Comparison of ENCODE assay signal across 32 cellular contexts in genomic region chr20:6848041-6848440, GRCh38.
"Had no signal": no experiment of that assay in that cellular context is flagged by ENCODE, and none has a peak within 500 bp of the region (broad histone marks: within the 10 kb centered on the region; RNA-seq: fewer than 3 reads in every experiment).

No MANE protein-coding gene starts in this region.

- H3K36me3 ChIP-seq: cardiac muscle cell had no signal

- H3K4me2 ChIP-seq: PC-9 had no signal

- H3K4me3 Mint-ChIP-seq: activated B cell treated with CpG ODN at 0.5 μM for 24 hours; activated CD4-positive, alpha-beta memory T cell treated with anti-CD3 and anti-CD28 coated beads, Interleukin-2, amount 10 ng/mL, durations not matched to agents 7 days and 5 days; activated CD8-positive, alpha-beta memory T cell treated with anti-CD3 and anti-CD28 coated beads, Interleukin-2, amount 10 ng/mL, durations not matched to agents 7 days and 5 days; activated naive CD8-positive, alpha-beta T cell treated with anti-CD3 and anti-CD28 coated beads for 36 hours; activated T-cell treated with anti-CD3 and anti-CD28 coated beads, Interleukin-2, amount 50 U/mL, for 72 hours; activated T-helper 17 cell treated with anti-CD3 and anti-CD28 coated beads, Interleukin-2, amount 50 U/mL, for 72 hours; central memory CD8-positive, alpha-beta T cell had no signal

- H3K27me3 Mint-ChIP-seq: activated B cell treated with CpG ODN at 0.5 μM for 24 hours; activated CD4-positive, alpha-beta memory T cell treated with anti-CD3 and anti-CD28 coated beads, Interleukin-2, amount 10 ng/mL, durations not matched to agents 7 days and 5 days; activated CD8-positive, alpha-beta memory T cell treated with anti-CD3 and anti-CD28 coated beads, Interleukin-2, amount 10 ng/mL, durations not matched to agents 7 days and 5 days; activated naive CD8-positive, alpha-beta T cell treated with anti-CD3 and anti-CD28 coated beads for 36 hours; activated T-helper 17 cell treated with anti-CD3 and anti-CD28 coated beads, Interleukin-2, amount 50 U/mL, for 72 hours; central memory CD8-positive, alpha-beta T cell had no signal

- H3K27ac ChIP-seq: cardiac muscle cell, PC-9, RWPE1, VCaP had no signal

- H3K4me1 Mint-ChIP-seq: activated B cell treated with CpG ODN at 0.5 μM for 24 hours; activated CD4-positive, alpha-beta memory T cell treated with anti-CD3 and anti-CD28 coated beads, Interleukin-2, amount 10 ng/mL, durations not matched to agents 7 days and 5 days; activated CD8-positive, alpha-beta memory T cell treated with anti-CD3 and anti-CD28 coated beads, Interleukin-2, amount 10 ng/mL, durations not matched to agents 7 days and 5 days; activated naive CD8-positive, alpha-beta T cell treated with anti-CD3 and anti-CD28 coated beads for 36 hours; activated T-helper 17 cell treated with anti-CD3 and anti-CD28 coated beads, Interleukin-2, amount 50 U/mL, for 72 hours; central memory CD8-positive, alpha-beta T cell had no signal

- H3K9me3 Mint-ChIP-seq: activated B cell treated with CpG ODN at 0.5 μM for 24 hours; central memory CD8-positive, alpha-beta T cell had no signal

- H2AFZ ChIP-seq: PC-9 had no signal

- H3K36me3 Mint-ChIP-seq: activated CD8-positive, alpha-beta memory T cell treated with anti-CD3 and anti-CD28 coated beads, Interleukin-2, amount 10 ng/mL, durations not matched to agents 7 days and 5 days; activated naive CD8-positive, alpha-beta T cell treated with anti-CD3 and anti-CD28 coated beads for 36 hours had no signal

- H3K4me3 ChIP-seq: cardiac muscle cell, K562, PC-9 had no signal

- H3K27me3 ChIP-seq: cardiac muscle cell had no signal

- DNase-seq: activated B cell treated with CpG ODN at 0.5 μM for 24 hours; activated CD4-positive, alpha-beta memory T cell treated with anti-CD3 and anti-CD28 coated beads, Interleukin-2, amount 10 ng/mL, durations not matched to agents 7 days and 5 days; activated CD4-positive, alpha-beta T cell treated with anti-CD3 and anti-CD28 coated beads for 48 hours; activated CD4-positive, CD25-positive, alpha-beta regulatory T cell treated with anti-CD3 and anti-CD28 coated beads, Interleukin-2, amount 50 U/mL, for 72 hours; activated CD8-positive, alpha-beta memory T cell treated with anti-CD3 and anti-CD28 coated beads for 24 hours; activated CD8-positive, alpha-beta memory T cell treated with anti-CD3 and anti-CD28 coated beads, Interleukin-2, amount 10 ng/mL, durations not matched to agents 7 days and 5 days; activated CD8-positive, alpha-beta memory T cell treated with anti-CD3 and anti-CD28 coated beads, Interleukin-2, amount 50 U/mL, for 48 hours; activated effector memory CD4-positive, alpha-beta T cell treated with anti-CD3 and anti-CD28 coated beads, Interleukin-2, amount 50 U/mL, for 16 hours; activated naive CD4-positive, alpha-beta T cell; activated naive CD4-positive, alpha-beta T cell treated with anti-CD3 and anti-CD28 coated beads, Interleukin-2, amount 50 U/mL, for 16 hours; activated naive CD8-positive, alpha-beta T cell treated with anti-CD3 and anti-CD28 coated beads for 36 hours; activated T-cell treated with anti-CD3 and anti-CD28 coated beads, Interleukin-2, amount 50 U/mL, for 72 hours; amniotic stem cell; aorta; NCI-H1092 treated with DMSO at 0.1 percent for 48 hours; NCI-H146; NCI-H187; NCI-H2081; NCI-H345; NCI-H524 treated with DMSO at 0.1 percent for 48 hours; NCI-H82; PC-9; SIG-M5; T-helper 1 cell; T-helper 2 cell; T-helper 9 cell had no signal

- H3K27ac Mint-ChIP-seq: activated B cell treated with CpG ODN at 0.5 μM for 24 hours; activated CD4-positive, alpha-beta memory T cell treated with anti-CD3 and anti-CD28 coated beads, Interleukin-2, amount 10 ng/mL, durations not matched to agents 7 days and 5 days; activated CD8-positive, alpha-beta memory T cell treated with anti-CD3 and anti-CD28 coated beads, Interleukin-2, amount 10 ng/mL, durations not matched to agents 7 days and 5 days; activated naive CD8-positive, alpha-beta T cell treated with anti-CD3 and anti-CD28 coated beads for 36 hours; activated T-cell treated with anti-CD3 and anti-CD28 coated beads, Interleukin-2, amount 50 U/mL, for 72 hours; activated T-helper 17 cell treated with anti-CD3 and anti-CD28 coated beads, Interleukin-2, amount 50 U/mL, for 72 hours had no signal
